In genomic region chr18:2588666-2589344, GRCh38 we compare ENCODE assay signal across 12 cellular contexts. TPM values are rescaled to one million over a fixed set of nuclear protein-coding genes. Genes with fewer than 3 reads are reported as not detected.
DNase-seq lines count a peak whose midpoint lies in the region; ATAC-seq and TF ChIP-seq lines count a peak whose summit lies in the region.
"Had no signal": no experiment of that assay in that cellular context is flagged by ENCODE, and none has a peak within 500 bp of the region (broad histone marks: within the 10 kb centered on the region; RNA-seq: fewer than 3 reads in every experiment).

No MANE protein-coding gene starts in this region.

- H4K20me1 ChIP-seq in GM23248 (ENCODE audit: insufficient read depth), result no peaks in the 10 kb centered on the region
- H4K20me1 ChIP-seq in osteoblast (ENCODE audit: insufficient read depth, low read length), result no peaks in the 10 kb centered on the region

- no peaks in the 10 kb centered on the region for H3K79me2 ChIP-seq in GM23248 (ENCODE audit: insufficient read depth)
- H3K79me2 ChIP-seq in osteoblast (ENCODE audit: insufficient read depth, low read length), result no peaks in the 10 kb centered on the region
- H3K79me2 ChIP-seq: parathyroid adenoma had no signal

- CTCF ChIA-PET in CD4-positive, alpha-beta memory T cell (lab: Charles Lee; ENCODE audit: partially characterized antibody), result interaction anchor here (0.6 to 4.1 kb wide), 9 partner anchors 15 to 68 kb away, joined by 3 to 24 read pairs (median 12); partner anchors contain the start of genes METTL4, NDC80 and SMCHD1

- no peak for ATAC-seq in GM18868 (IDR thresholded peaks at IDR 0.05; ENCODE audit: unreplicated experiment)

- no peaks in the 10 kb centered on the region for H3K36me3 Mint-ChIP-seq in CD4-positive, alpha-beta memory T cell

- POLR2A ChIA-PET in CD4-positive, alpha-beta memory T cell (lab: Charles Lee; ENCODE audit: partially characterized antibody), result interaction anchor here (0.7 to 8.7 kb wide), 14 partner anchors 8 to 392 kb away, joined by 3 to 121 read pairs (median 6); partner anchors contain the start of genes METTL4, NDC80 and SMCHD1

- H3K4me1 Mint-ChIP-seq in CD4-positive, alpha-beta memory T cell, result peaks cover 22 to 57% (median 33%) of the 10 kb centered on the region in 4 donors

- H3K9me3 Mint-ChIP-seq in CD4-positive, alpha-beta memory T cell, result no peaks in the 10 kb centered on the region

- H3K4me3 Mint-ChIP-seq in CD4-positive, alpha-beta memory T cell, result peak overlapping the region in 7 of 8 donors; percentile 45 to 86 (median 65)

- H3K36me3 ChIP-seq in CD4-positive, alpha-beta memory T cell (ENCODE audit: insufficient read depth, low read length), result no peaks in the 10 kb centered on the region
- H3K36me3 ChIP-seq in GM23248 (ENCODE audit: low read depth), result peaks cover 9% of the 10 kb centered on the region
- peaks cover 9% of the 10 kb centered on the region for H3K36me3 ChIP-seq in osteoblast (ENCODE audit: insufficient read depth, low read length)
- H3K36me3 ChIP-seq: brain microvascular endothelial cell had no signal

- in situ Hi-C loops in GM23248 (cut with MboI), result no loop called here

- peaks cover 42% of the 10 kb centered on the region for H3K4me1 ChIP-seq in CD4-positive, alpha-beta memory T cell (ENCODE audit: insufficient read depth, low read length)
- H3K4me1 ChIP-seq in GM23248 (ENCODE audit: insufficient read depth) (peaks cover 20% of the 10 kb centered on the region), osteoblast (ENCODE audit: insufficient read depth, low read length) (peaks cover 15% of the 10 kb centered on the region)
- H3K4me1 ChIP-seq: parathyroid adenoma had no signal

- H3K27me3 Mint-ChIP-seq in CD4-positive, alpha-beta memory T cell, result no peaks in the 10 kb centered on the region

- no peaks in the 10 kb centered on the region for H3K9me2 ChIP-seq in GM23248 (ENCODE audit: insufficient read depth)

- peak overlapping the region; percentile 63 for H2AFZ ChIP-seq in GM23248
- H2AFZ ChIP-seq in osteoblast (ENCODE audit: low read length), result peak overlapping the region; percentile 31
- H2AFZ ChIP-seq: parathyroid adenoma had no signal

- WGBS in GM23248 (ENCODE audit: low coverage in 1 of 2, low lambda C conversion rate in 2 of 2, missing lambda C conversion rate in 2 of 2), 2 experiments, result 97 to 98% methylated on average over 5 of the region's 5 CpGs

- intact Hi-C loops in CD4-positive, alpha-beta memory T cell (cut with micrococcal nuclease), result loop anchor here (2.0 to 5.0 kb wide), 3 partner anchors 18 to 68 kb away; partner anchors contain the start of genes METTL4, NDC80 and SMCHD1

- no peak overlapping the region for H3K4me3 ChIP-seq in CD4-positive, alpha-beta memory T cell (ENCODE audit: low read length in 2 of 2)
- H3K4me3 ChIP-seq in GM23248 (no peak overlapping the region), osteoblast (ENCODE audit: insufficient read depth, low read length) (no peak overlapping the region)

- DNase-seq in CD4-positive, alpha-beta memory T cell, result no peak
- DNase-seq in GM23248, result no peak
- DNase-seq in amniotic epithelial cell (ENCODE audit: low read depth), result peak; percentile 32
- DNase-seq in osteoblast (ENCODE audit: insufficient read length, low spot score, missing footprints), result no peak
- no peak for DNase-seq in stimulated activated CD4-positive, alpha-beta T cell treated with anti-CD3 and anti-CD28 coated beads, Interleukin-4, amount 100 ng/mL, for 4 hours
- DNase-seq in NCI-H2029 treated with DMSO at 0.1 percent for 48 hours (lab: John Stamatoyannopoulos, UW), result no peak
- DNase-seq: brain microvascular endothelial cell; HCEC 1CT; NCI-H187 treated with DMSO at 0.1 percent for 48 hours; stimulated activated CD4-positive, alpha-beta T cell treated with anti-CD3 and anti-CD28 coated beads, Interleukin-2, amount 100 ng/mL, for 48 hours had no signal

- H3K9ac ChIP-seq in GM23248, result no peak overlapping the region
- H3K9ac ChIP-seq: parathyroid adenoma had no signal

- H3F3A ChIP-seq in GM23248 (ENCODE audit: insufficient read depth), result peaks cover 14% of the 10 kb centered on the region; the same call in 1 of the 2 replicates

- H3K27me3 ChIP-seq in CD4-positive, alpha-beta memory T cell (ENCODE audit: insufficient read depth, low read length), result no peaks in the 10 kb centered on the region
- H3K27me3 ChIP-seq in GM23248 (replicated peaks; ENCODE audit: insufficient read depth) (no peaks in the 10 kb centered on the region), osteoblast (ENCODE audit: insufficient read depth, low read length) (no peaks in the 10 kb centered on the region)
- H3K27me3 ChIP-seq: brain microvascular endothelial cell had no signal

- H3K4me2 ChIP-seq in GM23248 (ENCODE audit: unreplicated experiment) (no peak overlapping the region), osteoblast (ENCODE audit: insufficient read depth, low read length) (no peak overlapping the region)

- no peak for TF ChIP-seq CTCF in osteoblast (IDR thresholded peaks at IDR 0.05; ENCODE audit: extremely low read depth, low read depth, low read length)

- peak overlapping the region; percentile 37 for H3K27ac ChIP-seq in CD4-positive, alpha-beta memory T cell (ENCODE audit: low read depth, low read length)
- no peak overlapping the region for H3K27ac ChIP-seq in GM23248
- H3K27ac ChIP-seq in osteoblast (ENCODE audit: low read depth, low read length), result peak overlapping the region; percentile 8
- H3K27ac ChIP-seq: brain microvascular endothelial cell, parathyroid adenoma had no signal

- peak overlapping the region; percentile 65 to 93 (median 86) for H3K27ac Mint-ChIP-seq in CD4-positive, alpha-beta memory T cell

- no peaks in the 10 kb centered on the region for H3K9me3 ChIP-seq in CD4-positive, alpha-beta memory T cell (ENCODE audit: control insufficient read depth in 1 of 2, low read length in 2 of 2)
- H3K9me3 ChIP-seq in GM23248 (ENCODE audit: low read depth) (no peaks in the 10 kb centered on the region), osteoblast (ENCODE audit: low read depth, low read length) (no peaks in the 10 kb centered on the region)

RNA-seq across cellular contexts. Expression of gene NDC80, which starts 17.4 kb away (rescaled TPM):
- total RNA-seq in CD4-positive, alpha-beta memory T cell, result 1 to 10 TPM; 3.8 to 6.2 TPM
- 1 to 10 TPM; 2.1 to 6.4 TPM for polyA plus RNA-seq in CD4-positive, alpha-beta memory T cell
- 8.3 and 10.9 TPM in 2 replicates for total RNA-seq in GM23248 (2014; rRNA removed; shearing (Covaris generic))
- 16.0 and 16.3 TPM in 2 replicates for polyA plus RNA-seq in GM23248 (2016; fragmentation: Nextera tagmentation; extraction: Ambion mirVana)
- 2.2 and 3.5 TPM in 2 replicates for total RNA-seq in osteoblast

RNA-seq across cellular contexts. Expression of gene METTL4, which starts 17.5 kb away (rescaled TPM):
- total RNA-seq in CD4-positive, alpha-beta memory T cell, result 10 to 100 TPM; 25.8 to 29.3 TPM
- polyA plus RNA-seq in CD4-positive, alpha-beta memory T cell, result 10 to 100 TPM; 15.7 to 16.4 TPM
- 5.6 and 16.9 TPM in 2 replicates for total RNA-seq in GM23248 (2014; rRNA removed; shearing (Covaris generic))
- 8.9 and 9.9 TPM in 2 replicates for polyA plus RNA-seq in GM23248 (2016; fragmentation: Nextera tagmentation; extraction: Ambion mirVana)
- total RNA-seq in osteoblast, result 8.8 and 10.5 TPM in 2 replicates
